Comparison of ENCODE assay signal across 22 cellular contexts in genomic region chr4:110619001-110619350, GRCh38. TPM values are rescaled to one million over a fixed set of nuclear protein-coding genes. Genes with fewer than 3 reads are reported as not detected.
DNase-seq lines count a peak whose midpoint lies in the region; ATAC-seq and TF ChIP-seq lines count a peak whose summit lies in the region.
"Had no signal": no experiment of that assay in that cellular context is flagged by ENCODE, and none has a peak within 500 bp of the region (broad histone marks: within the 10 kb centered on the region; RNA-seq: fewer than 3 reads in every experiment).

No MANE protein-coding gene starts in this region.

- no peaks in the 10 kb centered on the region for H4K20me1 ChIP-seq in mammary epithelial cell (ENCODE audit: insufficient read depth, low read length)

- H3K4me2 ChIP-seq in trophoblast cell (ENCODE audit: low read length) (no peak overlapping the region), mammary epithelial cell (ENCODE audit: insufficient read depth, low read depth, low read length) (no peak overlapping the region)

- H3K27ac Mint-ChIP-seq in activated T-helper 1 cell treated with anti-CD3 and anti-CD28 coated beads, Interleukin-12 subunit alpha, Interleukin-12 subunit beta, Interleukin-2, Interleukin-4 antibody, amounts not matched to agents 30 ng/mL and 10 ng/mL and 1 ng/mL, durations not matched to agents 14 hours and 24 hours and 36 hours: peak overlapping the region; percentile 67
- H3K27ac Mint-ChIP-seq: effector memory CD8-positive, alpha-beta T cell; natural killer cell treated with Interleukin-12 subunit alpha and Interleukin-12 subunit beta and Interleukin-15 and Interleukin-18, amount 100 ng/mL, for 72 hours had no signal

- H3K27ac ChIP-seq in psoas muscle: peak overlapping the region; percentile 99
- H3K27ac ChIP-seq in trophoblast cell (ENCODE audit: low read depth, low read length): no peak overlapping the region
- no peak overlapping the region for H3K27ac ChIP-seq in mammary epithelial cell (ENCODE audit: insufficient read depth, low read depth, low read length)
- H3K27ac ChIP-seq: VCaP had no signal

- ATAC-seq in psoas muscle: no peak
- ATAC-seq: effector memory CD8-positive, alpha-beta T cell; natural killer cell treated with Interleukin-12 subunit alpha and Interleukin-12 subunit beta and Interleukin-15 and Interleukin-18, amount 100 ng/mL, for 72 hours; right cardiac atrium; T-cell had no signal

- H3K36me3 Mint-ChIP-seq in activated T-helper 1 cell treated with anti-CD3 and anti-CD28 coated beads, Interleukin-12 subunit alpha, Interleukin-12 subunit beta, Interleukin-2, Interleukin-4 antibody, amounts not matched to agents 30 ng/mL and 10 ng/mL and 1 ng/mL, durations not matched to agents 14 hours and 24 hours and 36 hours (ENCODE audit: low read depth): peaks cover 6% of the 10 kb centered on the region
- H3K36me3 Mint-ChIP-seq: T-cell had no signal

- CTCF ChIA-PET in mammary epithelial cell (lab: Charles Lee; ENCODE audit: low non-redundant PET): no interaction called here

- H3K23ac ChIP-seq in trophoblast cell (ENCODE audit: low read length): no peak overlapping the region

- H3K4ac ChIP-seq in trophoblast cell (ENCODE audit: low read depth, low read length): no peak overlapping the region

- H3K27me3 ChIP-seq in H7 (ENCODE audit: control insufficient read depth, insufficient read depth, low read length): peaks cover 70% of the 10 kb centered on the region; the same call in 1 of the 2 replicates
- peaks cover 94% of the 10 kb centered on the region for H3K27me3 ChIP-seq in iPS-15b (ENCODE audit: control insufficient read depth, insufficient read depth, low read length)
- peaks cover 0 to 28% (median 1%) of the 10 kb centered on the region in 3 donors for H3K27me3 ChIP-seq in psoas muscle (ENCODE audit: insufficient read depth in 3 of 3, low read length in 2 of 3)
- H3K27me3 ChIP-seq in trophoblast cell (ENCODE audit: insufficient read depth, low read length): peaks cover 67% of the 10 kb centered on the region
- peaks cover 87% of the 10 kb centered on the region for H3K27me3 ChIP-seq in mammary epithelial cell (ENCODE audit: insufficient read depth, low read length)

- H2BK12ac ChIP-seq in trophoblast cell (ENCODE audit: low read length): no peak overlapping the region

- H3K14ac ChIP-seq in trophoblast cell (ENCODE audit: low read length): no peak overlapping the region

- dilution Hi-C loops in mammary epithelial cell (cut with HindIII; ENCODE audit: low sequenced_read_pairs): no loop called here

- H3K4me3 ChIP-seq in H7 (ENCODE audit: insufficient read depth, low read depth, low read length) (peak overlapping the region; percentile 76), iPS-15b (ENCODE audit: low read depth, low read length) (peak overlapping the region; percentile 40), psoas muscle (peak overlapping the region; percentile 75), trophoblast cell (ENCODE audit: low read depth, low read length) (no peak overlapping the region), mammary epithelial cell (replicated peaks in 1 of 3; ENCODE audit: insufficient read depth in 1 of 3, low read depth in 2 of 3, low read length in 3 of 3) (no peak overlapping the region)

- no peak overlapping the region for H2BK5ac ChIP-seq in trophoblast cell (ENCODE audit: low read depth, low read length, poor library complexity)

- BruUV-seq in mammary epithelial cell (replicated peaks; lab: Mats Ljungman, UMichigan): no TSS peak

- H3K36me3 ChIP-seq in H7 (replicated peaks; ENCODE audit: control insufficient read depth, insufficient read depth, low read length): no peaks in the 10 kb centered on the region
- H3K36me3 ChIP-seq in iPS-15b (ENCODE audit: control insufficient read depth, insufficient read depth, low read length): no peaks in the 10 kb centered on the region
- H3K36me3 ChIP-seq in psoas muscle (ENCODE audit: insufficient read depth in 1 of 2, low read depth in 1 of 2): no peaks in the 10 kb centered on the region
- no peaks in the 10 kb centered on the region for H3K36me3 ChIP-seq in trophoblast cell (ENCODE audit: control insufficient read depth in 1 of 2, insufficient read depth in 2 of 2, low read length in 2 of 2)
- no peaks in the 10 kb centered on the region for H3K36me3 ChIP-seq in mammary epithelial cell (ENCODE audit: insufficient read depth, low read length)

- no peak overlapping the region for H3K4me3 Mint-ChIP-seq in activated T-helper 1 cell treated with anti-CD3 and anti-CD28 coated beads, Interleukin-12 subunit alpha, Interleukin-12 subunit beta, Interleukin-2, Interleukin-4 antibody, amounts not matched to agents 30 ng/mL and 10 ng/mL and 1 ng/mL, durations not matched to agents 14 hours and 24 hours and 36 hours
- H3K4me3 Mint-ChIP-seq: natural killer cell treated with Interleukin-12 subunit alpha and Interleukin-12 subunit beta and Interleukin-15 and Interleukin-18, amount 100 ng/mL, for 72 hours had no signal

- WGBS in psoas muscle, 3 donors: 22 to 31% (median 27%) methylated on average over 14 of the region's 14 CpGs
- no CpG with 5 or more reads among the region's 14 CpGs for WGBS in trophoblast cell (ENCODE audit: extremely low coverage, insufficient coverage, insufficient read length)
- WGBS in mammary epithelial cell (ENCODE audit: low coverage, missing lambda C conversion rate): 54% methylated on average over 8 of the region's 14 CpGs

- TF ChIP-seq CTCF in psoas muscle (IDR thresholded peaks at IDR 0.05) (no peak), mammary epithelial cell (conservative IDR thresholded peaks at IDR 0.05 in 1 of 2, IDR thresholded peaks at IDR 0.05 in 1 of 2; ENCODE audit: extremely low read depth in 1 of 2, insufficient read depth in 1 of 2, low read depth in 1 of 2, low read length in 2 of 2) (no peak)

- peaks cover 5% of the 10 kb centered on the region for H3K4me1 ChIP-seq in iPS-15b (ENCODE audit: control insufficient read depth, insufficient read depth, low read length)
- H3K4me1 ChIP-seq in psoas muscle: peaks cover 9% of the 10 kb centered on the region
- H3K4me1 ChIP-seq in trophoblast cell (ENCODE audit: control insufficient read depth in 1 of 2, insufficient read depth in 2 of 2, low read length in 2 of 2): peaks cover 22 to 24% of the 10 kb centered on the region in 2 experiments
- peaks cover 14% of the 10 kb centered on the region for H3K4me1 ChIP-seq in mammary epithelial cell (ENCODE audit: insufficient read depth, low read length)

- H4K8ac ChIP-seq in trophoblast cell (ENCODE audit: low read depth, low read length): no peak overlapping the region

- no peak overlapping the region for H4K91ac ChIP-seq in trophoblast cell (ENCODE audit: low read depth, low read length)

- H4K12ac ChIP-seq in trophoblast cell (ENCODE audit: low read depth, low read length): no peak overlapping the region

- H3K27me3 Mint-ChIP-seq in activated T-helper 1 cell treated with anti-CD3 and anti-CD28 coated beads, Interleukin-12 subunit alpha, Interleukin-12 subunit beta, Interleukin-2, Interleukin-4 antibody, amounts not matched to agents 30 ng/mL and 10 ng/mL and 1 ng/mL, durations not matched to agents 14 hours and 24 hours and 36 hours (ENCODE audit: insufficient read depth): peaks cover 89% of the 10 kb centered on the region

- H3K18ac ChIP-seq in trophoblast cell (ENCODE audit: low read length): no peak overlapping the region

- H3K9me3 ChIP-seq in iPS-15b (ENCODE audit: control insufficient read depth, insufficient read depth, low read length) (no peaks in the 10 kb centered on the region), psoas muscle (no peaks in the 10 kb centered on the region), trophoblast cell (ENCODE audit: insufficient read depth, low read depth, low read length) (peaks cover 5% of the 10 kb centered on the region), mammary epithelial cell (replicated peaks; ENCODE audit: insufficient read depth, low read length) (peaks cover 12% of the 10 kb centered on the region)

- no peak overlapping the region for H2BK120ac ChIP-seq in trophoblast cell (ENCODE audit: insufficient read depth, low read length, poor library complexity)

- H3K79me1 ChIP-seq in trophoblast cell (ENCODE audit: low read length): no peaks in the 10 kb centered on the region

- H3K79me2 ChIP-seq in trophoblast cell (ENCODE audit: control insufficient read depth, insufficient read depth, low read length, poor library complexity) (no peaks in the 10 kb centered on the region), mammary epithelial cell (ENCODE audit: insufficient read depth, low read length) (no peaks in the 10 kb centered on the region)

- H2AFZ ChIP-seq in trophoblast cell (ENCODE audit: insufficient read depth, low read length, poor library complexity) (no peak overlapping the region), mammary epithelial cell (ENCODE audit: low read depth, low read length) (no peak overlapping the region)

- H3K9me3 Mint-ChIP-seq in activated T-helper 1 cell treated with anti-CD3 and anti-CD28 coated beads, Interleukin-12 subunit alpha, Interleukin-12 subunit beta, Interleukin-2, Interleukin-4 antibody, amounts not matched to agents 30 ng/mL and 10 ng/mL and 1 ng/mL, durations not matched to agents 14 hours and 24 hours and 36 hours: peaks cover 5% of the 10 kb centered on the region
- H3K9me3 Mint-ChIP-seq: effector memory CD8-positive, alpha-beta T cell; natural killer cell treated with Interleukin-12 subunit alpha and Interleukin-12 subunit beta and Interleukin-15 and Interleukin-18, amount 100 ng/mL, for 72 hours had no signal

- no peak for DNase-seq in H7
- no peak for DNase-seq in activated T-helper 1 cell treated with anti-CD3 and anti-CD28 coated beads, Interleukin-12 subunit alpha, Interleukin-12 subunit beta, Interleukin-2, Interleukin-4 antibody, amounts not matched to agents 30 ng/mL and 10 ng/mL and 1 ng/mL, durations not matched to agents 14 hours and 24 hours and 36 hours (ENCODE audit: low spot score)
- DNase-seq in psoas muscle: no peak
- DNase-seq in trophoblast cell: no peak
- no peak for DNase-seq in mammary epithelial cell
- DNase-seq in activated CD8-positive, alpha-beta memory T cell treated with anti-CD3 and anti-CD28 coated beads for 24 hours: no peak
- DNase-seq: activated effector memory CD4-positive, alpha-beta T cell treated with Interleukin-2 at 50 U/mL for 16 hours; amniotic stem cell; central memory CD4-positive, alpha-beta T cell; effector memory CD8-positive, alpha-beta T cell; IMR-90; MM.1S; NCI-H1694; NCI-H345; NK-92 treated with Interleukin-12 subunit alpha and Interleukin-12 subunit beta, amount 100 ng/mL, for 24 hours; stimulated activated CD4-positive, alpha-beta T cell treated with anti-CD3 and anti-CD28 coated beads, Interleukin-2, amount 100 ng/mL, for 24 hours; T-cell had no signal

- no peaks in the 10 kb centered on the region for H3K4me1 Mint-ChIP-seq in activated T-helper 1 cell treated with anti-CD3 and anti-CD28 coated beads, Interleukin-12 subunit alpha, Interleukin-12 subunit beta, Interleukin-2, Interleukin-4 antibody, amounts not matched to agents 30 ng/mL and 10 ng/mL and 1 ng/mL, durations not matched to agents 14 hours and 24 hours and 36 hours (ENCODE audit: low read depth)

- intact Hi-C loops in activated T-helper 1 cell treated with anti-CD3 and anti-CD28 coated beads, Interleukin-12 subunit alpha, Interleukin-12 subunit beta, Interleukin-2, Interleukin-4 antibody, amounts not matched to agents 30 ng/mL and 10 ng/mL and 1 ng/mL, durations not matched to agents 14 hours and 24 hours and 36 hours (cut with micrococcal nuclease): loop anchor here (5.0 kb wide), 1 partner anchor 1903 kb away; no protein-coding TSS in a partner anchor
- intact Hi-C loops in psoas muscle (cut with DNase I) (no loop called here), mammary epithelial cell (cut with micrococcal nuclease) (no loop called here)

- no peak overlapping the region for H3K9ac ChIP-seq in iPS-15b (ENCODE audit: low read depth, low read length)
- H3K9ac ChIP-seq in trophoblast cell (ENCODE audit: low read length): no peak overlapping the region
- no peak overlapping the region for H3K9ac ChIP-seq in mammary epithelial cell (ENCODE audit: insufficient read depth, low read length)

- H2AK5ac ChIP-seq in trophoblast cell (ENCODE audit: low read length): no peak overlapping the region

- in situ Hi-C loops in mammary epithelial cell (cut with MboI; ENCODE audit: low sequenced_read_pairs in 2 of 2): no loop called here

RNA-seq across cellular contexts. Expression of gene PITX2, which starts 3.9 kb away (rescaled TPM):
- 87.1 and 92.3 TPM in 2 replicates for total RNA-seq in H7 (2014; rRNA removed; shearing (Covaris generic))
- total RNA-seq in activated T-helper 1 cell treated with anti-CD3 and anti-CD28 coated beads, Interleukin-12 subunit alpha, Interleukin-12 subunit beta, Interleukin-2, Interleukin-4 antibody, amounts not matched to agents 30 ng/mL and 10 ng/mL and 1 ng/mL, durations not matched to agents 14 hours and 24 hours and 36 hours: not detected in 2 replicates
- total RNA-seq in psoas muscle (10 to 100 TPM; 15.7 to 57.9 (median 43.6) TPM), mammary epithelial cell (under 1 TPM in 1 of 2 donors, not detected in 1; 0.33 TPM)
- polyA plus RNA-seq in psoas muscle (10 to 100 TPM; 12.4 to 66.3 (median 54.2) TPM), mammary epithelial cell (0.03 TPM)
- 3.1 and 3.4 TPM in 2 replicates for polyA plus RNA-seq in trophoblast cell (2013)
- not detected for polyA minus RNA-seq in mammary epithelial cell
- total RNA-seq: activated CD8-positive, alpha-beta memory T cell treated with anti-CD3 and anti-CD28 coated beads for 36 hours; natural killer cell treated with Interleukin-12 subunit alpha and Interleukin-12 subunit beta and Interleukin-15 and Interleukin-18, amount 100 ng/mL, for 72 hours; T-cell had no signal

Comparison
In these comparisons a context has a peak if more than half of its experiments do, and no peak if none do; other contexts are left out.
1. H3K4me3 ChIP-seq: peak in H7 (single experiment), iPS-15b (single experiment) and psoas muscle (single experiment); none in trophoblast cell (single experiment) and mammary epithelial cell (0 of 3).
2. RNA of gene PITX2, which starts 3.9 kb away (total RNA-seq): 87.1 to 92.3 TPM in H7 and 15.7 to 57.9 TPM in psoas muscle; 0.33 TPM in mammary epithelial cell and not detected in activated T-helper 1 cell treated with anti-CD3 and anti-CD28 coated beads, Interleukin-12 subunit alpha, Interleukin-12 subunit beta, Interleukin-2, Interleukin-4 antibody, amounts not matched to agents 30 ng/mL and 10 ng/mL and 1 ng/mL, durations not matched to agents 14 hours and 24 hours and 36 hours; every median in the first group is over 10 times any median in the second.